In genomic region chr6:154961141-154961540, GRCh38 we compare ENCODE assay signal across 23 cellular contexts. TPM values are rescaled to one million over a fixed set of nuclear protein-coding genes. Genes with fewer than 3 reads are reported as not detected.
DNase-seq lines count a peak whose midpoint lies in the region; ATAC-seq, FAIRE-seq and TF ChIP-seq lines count a peak whose summit lies in the region.
"Had no signal": no experiment of that assay in that cellular context is flagged by ENCODE, and none has a peak within 500 bp of the region (broad histone marks: within the 10 kb centered on the region; RNA-seq: fewer than 3 reads in every experiment).

No MANE protein-coding gene starts in this region.

- POLR2A ChIA-PET in HepG2 (lab: Yijun Ruan, JAX) = interaction anchor here (0.6 to 1.8 kb wide), 4 partner anchors 10 to 92 kb away, joined by 3 to 6 read pairs (median 4); no protein-coding TSS in a partner anchor

- no peaks in the 10 kb centered on the region for H3K36me3 ChIP-seq in HepG2 (replicated peaks in 1 of 2; ENCODE audit: control insufficient read depth in 1 of 2, insufficient read depth in 2 of 2, low read length in 2 of 2)
- no peaks in the 10 kb centered on the region for H3K36me3 ChIP-seq in right lobe of liver
- H3K36me3 ChIP-seq in colonic mucosa = no peaks in the 10 kb centered on the region
- peaks cover 4 to 27% (median 24%) of the 10 kb centered on the region in 4 donors for H3K36me3 ChIP-seq in esophagus muscularis mucosa
- H3K36me3 ChIP-seq: BE2C had no signal

- no TSS peak for BruUV-seq in HepG2 (replicated peaks; lab: Mats Ljungman, UMichigan)

- peak overlapping the region; percentile 57 for H3K27ac ChIP-seq in HepG2 (ENCODE audit: extremely low read length, insufficient read depth, low read length)
- no peak overlapping the region for H3K27ac ChIP-seq in right lobe of liver
- peak overlapping the region; percentile 43 for H3K27ac ChIP-seq in colonic mucosa
- H3K27ac ChIP-seq in esophagus muscularis mucosa (replicated peaks in 1 of 4) = no peak overlapping the region
- H3K27ac ChIP-seq: 22Rv1 had no signal

- no peak for TF ChIP-seq POLR2A in HepG2 (IDR thresholded peaks at IDR 0.05; ENCODE audit: insufficient read depth in 1 of 2, low read depth in 2 of 2, low read length in 2 of 2)
- no peak for TF ChIP-seq POLR2A in right lobe of liver (IDR thresholded peaks at IDR 0.05)
- no peak for TF ChIP-seq POLR2A in esophagus muscularis mucosa (IDR thresholded peaks at IDR 0.05; ENCODE audit: low read depth)

- peaks cover 13% of the 10 kb centered on the region for H3K36me3 Mint-ChIP-seq in neural crest cell (ENCODE audit: low read depth)

- WGBS in HepG2 (ENCODE audit: low lambda C conversion rate) = 12% methylated on average over 2 of the region's 2 CpGs
- WGBS in right lobe of liver (ENCODE audit: insufficient coverage, low coverage, low lambda C conversion rate, missing lambda C conversion rate) = no CpG with 5 or more reads among the region's 2 CpGs
- WGBS in esophagus muscularis mucosa = 86% methylated on average over 2 of the region's 2 CpGs

- H2AFZ ChIP-seq in HepG2 (ENCODE audit: low read length) = no peak overlapping the region

- CTCF ChIA-PET in HepG2 (lab: Yijun Ruan, JAX; ENCODE audit: low intra/inter-chr PET ratio, low total read pairs) = no interaction called here

- H3K4me3 Mint-ChIP-seq in neural crest cell = no peak overlapping the region
- H3K4me3 Mint-ChIP-seq: CD4-positive, CD25-positive, alpha-beta regulatory T cell had no signal

- H3K4me3 ChIP-seq in HepG2 (replicated peaks in 1 of 3; ENCODE audit: insufficient read depth in 1 of 3, low read depth in 2 of 3, low read length in 3 of 3) (peak overlapping the region in 1 of 3 experiments; percentile 23; a peak in 1 of 6 replicates), right lobe of liver (no peak overlapping the region), colonic mucosa (no peak overlapping the region), esophagus muscularis mucosa (no peak overlapping the region)

- no peak for ATAC-seq in HepG2
- no peak for ATAC-seq in right lobe of liver
- ATAC-seq: PC-3 had no signal

- intact Hi-C loops in HepG2 (cut with micrococcal nuclease; ENCODE audit: unreplicated experiment) (loop anchor here (2.0 kb wide), 2 partner anchors 28 to 34 kb away; partner anchors contain the start of gene TIAM2), right lobe of liver (cut with DNase I) (no loop called here), colonic mucosa (cut with DNase I) (no loop called here), esophagus muscularis mucosa (cut with DNase I) (no loop called here)

- in situ Hi-C loops in HepG2 (cut with HindIII; ENCODE audit: extremely low pct_ligation_motif_present, low pct_unique_long_range_greater_than_20kb) = no loop called here

- H3K4me1 ChIP-seq in HepG2 (ENCODE audit: insufficient read depth, low read length) = peaks cover 66% of the 10 kb centered on the region
- no peaks in the 10 kb centered on the region for H3K4me1 ChIP-seq in right lobe of liver
- H3K4me1 ChIP-seq in colonic mucosa = no peaks in the 10 kb centered on the region
- H3K4me1 ChIP-seq in esophagus muscularis mucosa = no peaks in the 10 kb centered on the region
- H3K4me1 ChIP-seq: BE2C had no signal

- TF ChIP-seq EP300 in HepG2 (IDR thresholded peaks at IDR 0.05; ENCODE audit: low read depth in 2 of 2, low read length in 2 of 2) (no peak), HepG2 (CRISPR knock-in tag; IDR thresholded peaks at IDR 0.05; ENCODE audit: borderline replicate concordance) (no peak), esophagus muscularis mucosa (IDR thresholded peaks at IDR 0.05) (no peak)

- H3K9me3 Mint-ChIP-seq in neural crest cell = no peaks in the 10 kb centered on the region
- H3K9me3 Mint-ChIP-seq: CD4-positive, CD25-positive, alpha-beta regulatory T cell had no signal

- no peaks in the 10 kb centered on the region for H3K27me3 Mint-ChIP-seq in neural crest cell (ENCODE audit: low read depth)
- H3K27me3 Mint-ChIP-seq: CD4-positive, CD25-positive, alpha-beta regulatory T cell had no signal

- TF ChIP-seq RAD21 in HepG2 (CRISPR knock-in tag; IDR thresholded peaks at IDR 0.05) = no peak

- H3K4me1 Mint-ChIP-seq in neural crest cell = no peaks in the 10 kb centered on the region
- H3K4me1 Mint-ChIP-seq: CD4-positive, CD25-positive, alpha-beta regulatory T cell had no signal

- DNase-seq in HepG2 (ENCODE audit: low spot score) (peak; percentile 28), right lobe of liver (no peak), colonic mucosa (peak; percentile 69), neural crest cell (ENCODE audit: low read depth, low spot score) (no peak), NCI-H1092 treated with DMSO at 0.1 percent for 48 hours (lab: John Stamatoyannopoulos, UW) (no peak), esophagus muscularis mucosa (ENCODE audit: extremely low spot score) (no peak), SHP77 (lab: John Stamatoyannopoulos, UW) (no peak)
- DNase-seq: BE2C; CD4-positive, CD25-positive, alpha-beta regulatory T cell; MV-4-11; NCI-H1105 treated with DMSO at 0.1 percent for 48 hours; NCI-H146; NCI-H1930; NCI-H2107; NCI-H446; NCI-H524 treated with DMSO at 0.1 percent for 48 hours; NCI-H774; PC-3; Right ventricle myocardium superior had no signal

- H4K20me1 ChIP-seq in HepG2 (ENCODE audit: insufficient read depth, low read length) = no peaks in the 10 kb centered on the region

- H3K4me2 ChIP-seq in HepG2 (ENCODE audit: low read depth, low read length) = peak overlapping the region; percentile 60

- H3K9ac ChIP-seq in HepG2 (ENCODE audit: insufficient read depth, low read depth, low read length) (no peak overlapping the region), colonic mucosa (ENCODE audit: low read depth in 2 of 2, low read length in 2 of 2) (no peak overlapping the region)

- no peak for FAIRE-seq in HepG2 (lab: Jason Lieb, UNC)
- FAIRE-seq: D721Med, GM18507, H54 had no signal

- H3K27me3 ChIP-seq in HepG2 (ENCODE audit: control insufficient read depth in 1 of 2, insufficient read depth in 2 of 2, low read length in 2 of 2) (no peaks in the 10 kb centered on the region), right lobe of liver (no peaks in the 10 kb centered on the region), colonic mucosa (no peaks in the 10 kb centered on the region), esophagus muscularis mucosa (no peaks in the 10 kb centered on the region)
- H3K27me3 ChIP-seq: BE2C had no signal

- H3K27ac Mint-ChIP-seq in neural crest cell (ENCODE audit: unreplicated experiment) = peak overlapping the region; percentile 35
- H3K27ac Mint-ChIP-seq: CD4-positive, CD25-positive, alpha-beta regulatory T cell had no signal

- TF ChIP-seq CTCF in HepG2 (CRISPR knock-in tag; IDR thresholded peaks at IDR 0.05) = no peak
- no peak for TF ChIP-seq CTCF in right lobe of liver (IDR thresholded peaks at IDR 0.05)
- TF ChIP-seq CTCF in colonic mucosa (IDR thresholded peaks at IDR 0.05) = no peak
- no peak for TF ChIP-seq CTCF in neural crest cell (conservative IDR thresholded peaks at IDR 0.05)
- TF ChIP-seq CTCF in esophagus muscularis mucosa (IDR thresholded peaks at IDR 0.05) = no peak

- H3K79me2 ChIP-seq in HepG2 (ENCODE audit: insufficient read depth, low read length) = no peaks in the 10 kb centered on the region

- H3K9me3 ChIP-seq in HepG2 (ENCODE audit: low read length) = no peaks in the 10 kb centered on the region
- H3K9me3 ChIP-seq in right lobe of liver = no peaks in the 10 kb centered on the region
- no peaks in the 10 kb centered on the region for H3K9me3 ChIP-seq in colonic mucosa
- H3K9me3 ChIP-seq in esophagus muscularis mucosa = no peaks in the 10 kb centered on the region
- H3K9me3 ChIP-seq: BE2C had no signal

TF ChIP-seq in HepG2, 621 proteins besides CTCF, POLR2A, EP300 and RAD21 (continues in another document):
- TF ChIP-seq ZNF446 (CRISPR knock-in tag; IDR thresholded peaks at IDR 0.05) = no peak
- TF ChIP-seq ZBTB21 (CRISPR knock-in tag; IDR thresholded peaks at IDR 0.05) = no peak
- no peak for TF ChIP-seq ZNF616 (CRISPR knock-in tag; IDR thresholded peaks at IDR 0.05; ENCODE audit: low read depth)
- TF ChIP-seq ZNF75D (CRISPR knock-in tag; IDR thresholded peaks at IDR 0.05; ENCODE audit: borderline replicate concordance) = 0 out of 2 replicates have a peak, but pooled peaks have one; percentile 32
- no peak for TF ChIP-seq CENPBD1 (CRISPR knock-in tag; IDR thresholded peaks at IDR 0.05; ENCODE audit: borderline replicate concordance, low read depth)
- TF ChIP-seq CBX1 (IDR thresholded peaks at IDR 0.05; ENCODE audit: low read depth) = no peak
- TF ChIP-seq ZNF329 (CRISPR knock-in tag; IDR thresholded peaks at IDR 0.05; ENCODE audit: low read depth) = 0 out of 2 replicates have a peak, but pooled peaks have one; percentile 33

RNA-seq across cellular contexts. Expression of gene TIAM2, which starts 34.0 kb away (rescaled TPM):
- total RNA-seq in HepG2 (2016; rRNA removed; fragmentation: Illumina TruSeq; extraction: Trizol) (4.5 and 5.7 TPM in 2 replicates), right lobe of liver (1 to 10 TPM; 1.3 to 4.4 (median 1.7) TPM), colonic mucosa (1 to 10 TPM; 5.1 to 6.7 TPM), neural crest cell (33.5 and 36.8 TPM in 2 replicates), esophagus muscularis mucosa (10 to 100 TPM in 3 of 4 donors, 1 to 10 TPM in 1; 8.6 to 17.0 (median 14.8) TPM)
- 6.2 and 6.8 TPM in 2 replicates for total RNA-seq in HepG2 (2016; cell fraction: cytosol; rRNA removed; fragmentation: Illumina TruSeq; extraction: Trizol; ENCODE audit: low read depth)
- total RNA-seq in HepG2 (2016; cell fraction: insoluble cytoplasmic fraction; rRNA removed; fragmentation: Illumina TruSeq; extraction: Trizol) = 4.2 and 4.7 TPM in 2 replicates
- total RNA-seq in HepG2 (2016; cell fraction: membrane; rRNA removed; fragmentation: Illumina TruSeq; extraction: Trizol) = 4.9 and 5.3 TPM in 2 replicates
- 10.7 and 12.4 TPM in 2 replicates for total RNA-seq in HepG2 (2016; cell fraction: nucleus; rRNA removed; fragmentation: Illumina TruSeq; extraction: Trizol)
- polyA plus RNA-seq in HepG2 (2011; rRNA removed) = 4.1 and 4.4 TPM in 2 replicates
- 1.4 and 3.0 TPM in 2 replicates for polyA plus RNA-seq in HepG2 (2011; cell fraction: cytosol; rRNA removed)
- polyA plus RNA-seq in HepG2 (2011; cell fraction: nucleus; rRNA removed) = 4.4 and 7.3 TPM in 2 replicates
- 6.1 and 6.5 TPM in 2 replicates for polyA plus RNA-seq in HepG2 (2012)
- 0.99 and 1.1 TPM in 2 replicates for polyA plus RNA-seq in HepG2 (2016; cell fraction: cytosol; fragmentation: Illumina TruSeq; extraction: Trizol; ENCODE audit: low read depth)
- polyA plus RNA-seq in HepG2 (2016; cell fraction: insoluble cytoplasmic fraction; fragmentation: Illumina TruSeq; extraction: Trizol; ENCODE audit: low read depth) = 4.5 and 6.0 TPM in 2 replicates
- polyA plus RNA-seq in HepG2 (2016; cell fraction: membrane; fragmentation: Illumina TruSeq; extraction: Trizol; ENCODE audit: low read depth) = 1.4 and 2.0 TPM in 2 replicates
- 11.0 and 12.4 TPM in 2 replicates for polyA plus RNA-seq in HepG2 (2016; cell fraction: nucleus; fragmentation: Illumina TruSeq; extraction: Trizol; ENCODE audit: insufficient read depth, low read depth)
- polyA minus RNA-seq in HepG2 (2011; rRNA and poly(A)+ RNA removed; ENCODE audit: low replicate concordance) = 0.68 and 5.9 TPM in 2 replicates
- 3.0 and 4.9 TPM in 2 replicates for polyA minus RNA-seq in HepG2 (2011; cell fraction: cytosol; rRNA and poly(A)+ RNA removed)
- polyA minus RNA-seq in HepG2 (2011; cell fraction: nucleus; rRNA and poly(A)+ RNA removed) = 21.6 and 28.6 TPM in 2 replicates

Comparison
In these comparisons a context has a peak if more than half of its experiments do, and no peak if none do; other contexts are left out.
1. DNase-seq: peak in HepG2 (single experiment) and colonic mucosa (single experiment); none in right lobe of liver (0 of 3), neural crest cell (single experiment), NCI-H1092 treated with DMSO at 0.1 percent for 48 hours (single experiment), esophagus muscularis mucosa (single experiment) and SHP77 (0 of 2).
2. H3K27ac ChIP-seq: peak in HepG2 (single experiment) and colonic mucosa (single experiment); none in right lobe of liver (0 of 3) and esophagus muscularis mucosa (0 of 4).